In the genomic region with DNA sequence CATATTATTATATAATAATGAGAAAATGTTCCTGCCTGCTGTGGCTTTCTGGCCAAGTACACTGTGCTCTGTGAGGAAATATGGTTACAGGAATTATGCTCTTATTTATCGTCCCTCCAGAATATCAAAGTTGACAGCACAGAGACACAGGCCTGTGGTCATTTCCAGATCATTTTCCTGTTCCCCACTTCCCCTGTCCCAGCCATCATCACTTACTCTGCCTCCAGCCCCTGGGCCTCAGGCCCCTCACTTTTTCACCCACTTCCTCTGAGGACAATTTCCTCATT, we compare ENCODE assay signal across 1 cellular context.
TF ChIP-seq lines count a peak whose summit lies in the region.

No MANE protein-coding gene starts in this region.

TF ChIP-seq in HepG2, 621 proteins besides CTCF, POLR2A, EP300 and RAD21 (continued from another document):
- TF ChIP-seq, protein P1, sequence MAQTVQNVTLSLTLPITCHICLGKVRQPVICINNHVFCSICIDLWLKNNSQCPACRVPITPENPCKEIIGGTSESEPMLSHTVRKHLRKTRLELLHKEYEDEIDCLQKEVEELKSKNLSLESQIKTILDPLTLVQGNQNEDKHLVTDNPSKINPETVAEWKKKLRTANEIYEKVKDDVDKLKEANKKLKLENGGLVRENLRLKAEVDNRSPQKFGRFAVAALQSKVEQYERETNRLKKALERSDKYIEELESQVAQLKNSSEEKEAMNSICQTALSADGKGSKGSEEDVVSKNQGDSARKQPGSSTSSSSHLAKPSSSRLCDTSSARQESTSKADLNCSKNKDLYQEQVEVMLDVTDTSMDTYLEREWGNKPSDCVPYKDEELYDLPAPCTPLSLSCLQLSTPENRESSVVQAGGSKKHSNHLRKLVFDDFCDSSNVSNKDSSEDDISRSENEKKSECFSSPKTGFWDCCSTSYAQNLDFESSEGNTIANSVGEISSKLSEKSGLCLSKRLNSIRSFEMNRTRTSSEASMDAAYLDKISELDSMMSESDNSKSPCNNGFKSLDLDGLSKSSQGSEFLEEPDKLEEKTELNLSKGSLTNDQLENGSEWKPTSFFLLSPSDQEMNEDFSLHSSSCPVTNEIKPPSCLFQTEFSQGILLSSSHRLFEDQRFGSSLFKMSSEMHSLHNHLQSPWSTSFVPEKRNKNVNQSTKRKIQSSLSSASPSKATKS (CRISPR knock-in tag; IDR thresholded peaks at IDR 0.05): no peak
- TF ChIP-seq HOXA3 (CRISPR knock-in tag; IDR thresholded peaks at IDR 0.05): no peak
- no peak for TF ChIP-seq ZNF570 (CRISPR knock-in tag; IDR thresholded peaks at IDR 0.05; ENCODE audit: borderline replicate concordance)
- no peak for TF ChIP-seq ZSCAN31 (CRISPR knock-in tag; IDR thresholded peaks at IDR 0.05; ENCODE audit: low read depth)
- TF ChIP-seq CREB1 (IDR thresholded peaks at IDR 0.05): no peak
- TF ChIP-seq CREB1 (CRISPR knock-in tag; IDR thresholded peaks at IDR 0.05): no peak
- no peak for TF ChIP-seq HDAC2 (CRISPR knock-in tag; IDR thresholded peaks at IDR 0.05)
- no peak for TF ChIP-seq U2AF1 (optimal IDR thresholded peaks at IDR 0.05; ENCODE audit: low read depth, low read length)
